ENCODE assay signal across 1 cellular context in the genomic region with DNA sequence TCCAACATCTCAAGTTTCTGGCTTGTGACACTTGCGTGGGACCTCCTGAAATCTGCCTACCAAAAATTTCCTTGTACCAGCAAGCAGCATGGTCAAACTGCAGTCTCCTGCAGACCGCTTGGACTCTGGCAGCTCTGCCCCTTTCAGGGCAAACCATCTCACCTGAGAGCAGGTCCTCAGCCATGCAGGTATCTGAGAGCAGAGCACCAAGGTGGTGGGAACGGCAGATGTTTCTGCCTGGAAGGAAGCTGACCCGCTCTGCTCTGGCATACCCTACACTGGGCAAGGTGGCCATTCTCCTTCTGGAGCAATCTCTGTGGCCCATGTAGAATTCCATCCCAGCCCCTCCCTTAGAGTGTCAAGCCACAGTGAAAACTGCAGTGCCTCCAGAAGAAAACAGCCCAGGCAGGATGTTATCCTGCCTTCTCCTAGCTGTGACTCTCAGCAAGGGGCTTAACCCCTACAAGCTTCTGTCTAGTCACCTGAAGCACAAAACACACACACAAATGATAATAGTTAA.
TF ChIP-seq lines count a peak whose summit lies in the region.

No MANE protein-coding gene starts in this region.

TF ChIP-seq in H1, 55 proteins besides CTCF, POLR2A, EP300 and RAD21:
- TF ChIP-seq SRF (IDR thresholded peaks at IDR 0.05; ENCODE audit: low read depth, low read length), result no peak
- TF ChIP-seq CHD2 (IDR thresholded peaks at IDR 0.05; ENCODE audit: low read length), result no peak
- TF ChIP-seq NRF1 (IDR thresholded peaks at IDR 0.05; ENCODE audit: low read depth, low read length), result no peak
- TF ChIP-seq SUZ12 (IDR thresholded peaks at IDR 0.05; ENCODE audit: low read length), result no peak
- no peak for TF ChIP-seq CBX8 (IDR thresholded peaks at IDR 0.05; ENCODE audit: borderline replicate concordance, low read depth, low read length)
- TF ChIP-seq CTBP2 (IDR thresholded peaks at IDR 0.05; ENCODE audit: borderline replicate concordance, insufficient read depth, insufficient read length, low read length), result no peak
- no peak for TF ChIP-seq TCF12 (IDR thresholded peaks at IDR 0.05; ENCODE audit: low read depth, low read length)
- TF ChIP-seq FOSL1 (IDR thresholded peaks at IDR 0.05; ENCODE audit: insufficient read depth, low read depth, low read length), result no peak
- no peak for TF ChIP-seq RFX5 (IDR thresholded peaks at IDR 0.05; ENCODE audit: borderline replicate concordance, low read depth, low read length)
- TF ChIP-seq SP1 (IDR thresholded peaks at IDR 0.05; ENCODE audit: low read depth, low read length), result no peak
- TF ChIP-seq TAF1 (IDR thresholded peaks at IDR 0.05; ENCODE audit: low read depth, low read length), result no peak
- no peak for TF ChIP-seq MAX (IDR thresholded peaks at IDR 0.05)
